13 cellular contexts compared by ENCODE assay signal in the genomic region with DNA sequence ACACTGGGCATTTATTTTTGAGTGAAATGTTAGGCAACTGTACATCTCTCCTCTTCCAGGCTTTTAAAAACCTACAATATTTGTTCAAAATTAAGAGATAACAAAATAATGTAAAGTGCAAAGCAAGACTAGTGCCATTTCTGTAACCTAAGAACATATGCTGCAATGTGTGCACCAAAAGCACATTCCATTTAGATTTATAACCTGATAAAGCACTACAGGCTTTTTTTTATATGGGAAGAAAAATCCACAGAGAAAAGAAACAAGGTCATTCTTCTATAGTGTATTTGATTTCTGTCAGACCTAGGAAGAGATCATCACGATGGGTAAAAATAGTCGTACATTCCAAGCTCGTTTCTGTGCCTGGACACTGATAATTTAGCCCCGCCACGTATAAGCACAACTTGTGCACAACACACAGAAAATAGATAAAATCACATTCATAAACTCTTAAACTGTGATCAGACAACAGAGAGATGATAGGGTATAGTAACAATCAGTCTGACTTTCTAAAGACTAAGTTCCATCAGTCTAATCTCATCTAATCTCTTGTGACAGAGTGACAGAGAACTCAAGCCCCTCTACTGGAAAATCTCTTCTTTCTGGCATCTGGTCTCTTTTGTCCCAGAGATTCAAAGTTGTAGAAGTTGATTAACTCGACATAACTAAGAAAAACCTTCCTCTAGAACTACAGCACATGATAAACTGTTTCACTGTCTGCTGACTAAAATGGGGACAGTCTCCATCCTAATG. TPM values are rescaled to one million over a fixed set of nuclear protein-coding genes. Genes with fewer than 3 reads are reported as not detected.
DNase-seq lines count a peak whose midpoint lies in the region; ATAC-seq, FAIRE-seq and TF ChIP-seq lines count a peak whose summit lies in the region.
"Had no signal": no experiment of that assay in that cellular context is flagged by ENCODE, and none has a peak within 500 bp of the region (broad histone marks: within the 10 kb centered on the region; RNA-seq: fewer than 3 reads in every experiment).

No MANE protein-coding gene starts in this region.

- H3K27ac ChIP-seq in HepG2 (ENCODE audit: extremely low read length, insufficient read depth, low read length), result peak overlapping the region; percentile 61
- no peak overlapping the region for H3K27ac ChIP-seq in right lobe of liver
- peak overlapping the region; percentile 31 for H3K27ac ChIP-seq in vagina

- in situ Hi-C loops in HepG2 (cut with HindIII; ENCODE audit: extremely low pct_ligation_motif_present, low pct_unique_long_range_greater_than_20kb), result no loop called here

- peak overlapping the region; percentile 62 for H3K4me2 ChIP-seq in HepG2 (ENCODE audit: low read depth, low read length)

- TF ChIP-seq CTCF in HepG2 (CRISPR knock-in tag; IDR thresholded peaks at IDR 0.05) (no peak), right lobe of liver (IDR thresholded peaks at IDR 0.05) (no peak), bronchial epithelial cell (IDR thresholded peaks at IDR 0.05; ENCODE audit: insufficient read depth, low read length, severe bottlenecking) (no peak), mucosa of descending colon (IDR thresholded peaks at IDR 0.05) (no peak), vagina (IDR thresholded peaks at IDR 0.05) (no peak)

- H2AFZ ChIP-seq in HepG2 (ENCODE audit: low read length), result no peak overlapping the region

- ATAC-seq in HepG2 (no peak), right lobe of liver (no peak), mucosa of descending colon (peak; percentile 25)

- no peak; a peak in 1 of 4 replicates for TF ChIP-seq EP300 in HepG2 (IDR thresholded peaks at IDR 0.05; ENCODE audit: low read depth in 2 of 2, low read length in 2 of 2)
- TF ChIP-seq EP300 in HepG2 (CRISPR knock-in tag; IDR thresholded peaks at IDR 0.05; ENCODE audit: borderline replicate concordance), result no peak

- H3K9ac ChIP-seq in HepG2 (ENCODE audit: insufficient read depth, low read depth, low read length), result no peak overlapping the region

- no peak for DNase-seq in HepG2 (ENCODE audit: low spot score)
- no peak for DNase-seq in right lobe of liver
- DNase-seq in bronchial epithelial cell (ENCODE audit: low read depth), result peak; percentile 70
- DNase-seq in mucosa of descending colon, result no peak
- no peak for DNase-seq in vagina (ENCODE audit: extremely low spot score in 2 of 2)
- no peak for DNase-seq in glomerular visceral epithelial cell (ENCODE audit: extremely low spot score)
- no peak for DNase-seq in stimulated activated CD4-positive, alpha-beta T cell treated with anti-CD3 and anti-CD28 coated beads, Interleukin-4, amount 100 ng/mL, for 24 hours
- DNase-seq in NCI-H2107 (lab: John Stamatoyannopoulos, UW), result no peak
- DNase-seq: activated CD4-positive, alpha-beta T cell treated with anti-CD3 and anti-CD28 coated beads, Interleukin-2, amount 10 ng/mL, durations not matched to agents 7 days and 5 days; activated naive CD4-positive, alpha-beta T cell; GDM1; SHP77 had no signal

- H4K20me1 ChIP-seq in HepG2 (ENCODE audit: insufficient read depth, low read length), result no peaks in the 10 kb centered on the region

- H3K27me3 ChIP-seq in HepG2 (ENCODE audit: control insufficient read depth in 1 of 2, insufficient read depth in 2 of 2, low read length in 2 of 2) (no peaks in the 10 kb centered on the region), right lobe of liver (no peaks in the 10 kb centered on the region), bronchial epithelial cell (ENCODE audit: control insufficient read depth, insufficient read depth, low read length) (no peaks in the 10 kb centered on the region), vagina (no peaks in the 10 kb centered on the region)

- no peak for TF ChIP-seq RAD21 in HepG2 (CRISPR knock-in tag; IDR thresholded peaks at IDR 0.05)

- CTCF ChIA-PET in HepG2 (lab: Yijun Ruan, JAX; ENCODE audit: low intra/inter-chr PET ratio, low total read pairs), result no interaction called here

- no TSS peak for BruUV-seq in HepG2 (replicated peaks; lab: Mats Ljungman, UMichigan)

- H3K36me3 ChIP-seq in HepG2 (replicated peaks in 1 of 2; ENCODE audit: control insufficient read depth in 1 of 2, insufficient read depth in 2 of 2, low read length in 2 of 2), result peaks cover 10 to 16% of the 10 kb centered on the region in 2 experiments
- peaks cover 0 to 5% (median 0%) of the 10 kb centered on the region in 4 donors for H3K36me3 ChIP-seq in right lobe of liver
- H3K36me3 ChIP-seq in bronchial epithelial cell (ENCODE audit: control insufficient read depth, insufficient read depth, low read length), result peaks cover 7% of the 10 kb centered on the region
- H3K36me3 ChIP-seq in mucosa of descending colon (ENCODE audit: low read depth), result no peaks in the 10 kb centered on the region
- no peaks in the 10 kb centered on the region for H3K36me3 ChIP-seq in vagina

- H3K79me2 ChIP-seq in HepG2 (ENCODE audit: insufficient read depth, low read length), result no peaks in the 10 kb centered on the region

- TF ChIP-seq POLR2A in HepG2 (IDR thresholded peaks at IDR 0.05; ENCODE audit: insufficient read depth in 1 of 2, low read depth in 2 of 2, low read length in 2 of 2) (no peak), right lobe of liver (IDR thresholded peaks at IDR 0.05) (no peak), vagina (IDR thresholded peaks at IDR 0.05) (no peak)

- H3K4me1 ChIP-seq in HepG2 (ENCODE audit: insufficient read depth, low read length), result peaks cover 78% of the 10 kb centered on the region
- H3K4me1 ChIP-seq in right lobe of liver, result no peaks in the 10 kb centered on the region
- H3K4me1 ChIP-seq in mucosa of descending colon (ENCODE audit: low read depth), result peaks cover 46% of the 10 kb centered on the region
- H3K4me1 ChIP-seq in vagina, result peaks cover 26% of the 10 kb centered on the region

- H3K9me3 ChIP-seq in HepG2 (ENCODE audit: low read length) (no peaks in the 10 kb centered on the region), right lobe of liver (no peaks in the 10 kb centered on the region), mucosa of descending colon (no peaks in the 10 kb centered on the region), vagina (no peaks in the 10 kb centered on the region)

- intact Hi-C loops in HepG2 (cut with micrococcal nuclease; ENCODE audit: unreplicated experiment), result no loop called here
- intact Hi-C loops in right lobe of liver (cut with DNase I), result no loop called here
- intact Hi-C loops in mucosa of descending colon (cut with DNase I, micrococcal nuclease), result no loop called here
- intact Hi-C loops in vagina (cut with DNase I), result no loop called here

- FAIRE-seq in HepG2 (lab: Jason Lieb, UNC) (no peak), bronchial epithelial cell (lab: Jason Lieb, UNC) (no peak)

- 73% methylated on average over 6 of the region's 6 CpGs for WGBS in HepG2 (ENCODE audit: low lambda C conversion rate)
- WGBS in right lobe of liver (ENCODE audit: insufficient coverage, low coverage, low lambda C conversion rate, missing lambda C conversion rate), result 60% methylated on average over 6 of the region's 6 CpGs

- peak overlapping the region in 1 of 3 experiments; percentile 25; a peak in 1 of 6 replicates for H3K4me3 ChIP-seq in HepG2 (replicated peaks in 1 of 3; ENCODE audit: insufficient read depth in 1 of 3, low read depth in 2 of 3, low read length in 3 of 3)
- H3K4me3 ChIP-seq in right lobe of liver, result no peak overlapping the region
- no peak overlapping the region for H3K4me3 ChIP-seq in bronchial epithelial cell (ENCODE audit: low read depth, low read length)
- no peak overlapping the region for H3K4me3 ChIP-seq in mucosa of descending colon
- H3K4me3 ChIP-seq in vagina, result no peak overlapping the region

- POLR2A ChIA-PET in HepG2 (lab: Yijun Ruan, JAX), result interaction anchor here (1.0 to 2.1 kb wide), 4 partner anchors 8 to 30 kb away, joined by 3 to 8 read pairs (median 6); no protein-coding TSS in a partner anchor

TF ChIP-seq in HepG2, 621 proteins besides CTCF, POLR2A, EP300 and RAD21 (continues in another document):
- no peak for TF ChIP-seq ELF1 (CRISPR knock-in tag; IDR thresholded peaks at IDR 0.05)
- TF ChIP-seq, protein P1, sequence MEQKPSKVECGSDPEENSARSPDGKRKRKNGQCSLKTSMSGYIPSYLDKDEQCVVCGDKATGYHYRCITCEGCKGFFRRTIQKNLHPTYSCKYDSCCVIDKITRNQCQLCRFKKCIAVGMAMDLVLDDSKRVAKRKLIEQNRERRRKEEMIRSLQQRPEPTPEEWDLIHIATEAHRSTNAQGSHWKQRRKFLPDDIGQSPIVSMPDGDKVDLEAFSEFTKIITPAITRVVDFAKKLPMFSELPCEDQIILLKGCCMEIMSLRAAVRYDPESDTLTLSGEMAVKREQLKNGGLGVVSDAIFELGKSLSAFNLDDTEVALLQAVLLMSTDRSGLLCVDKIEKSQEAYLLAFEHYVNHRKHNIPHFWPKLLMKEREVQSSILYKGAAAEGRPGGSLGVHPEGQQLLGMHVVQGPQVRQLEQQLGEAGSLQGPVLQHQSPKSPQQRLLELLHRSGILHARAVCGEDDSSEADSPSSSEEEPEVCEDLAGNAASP (CRISPR knock-in tag; IDR thresholded peaks at IDR 0.05; ENCODE audit: borderline replicate concordance), result no peak
- TF ChIP-seq MLLT10 (CRISPR knock-in tag; IDR thresholded peaks at IDR 0.05), result no peak

RNA-seq across cellular contexts. Expression of gene LAMB1, which starts 6.7 kb away (rescaled TPM):
- total RNA-seq in HepG2 (2016; rRNA removed; fragmentation: Illumina TruSeq; extraction: Trizol), result 56.4 and 109 TPM in 2 replicates
- total RNA-seq in HepG2 (2016; cell fraction: cytosol; rRNA removed; fragmentation: Illumina TruSeq; extraction: Trizol; ENCODE audit: low read depth), result 12.3 and 15.0 TPM in 2 replicates
- total RNA-seq in HepG2 (2016; cell fraction: insoluble cytoplasmic fraction; rRNA removed; fragmentation: Illumina TruSeq; extraction: Trizol), result 48.3 and 110 TPM in 2 replicates
- total RNA-seq in HepG2 (2016; cell fraction: membrane; rRNA removed; fragmentation: Illumina TruSeq; extraction: Trizol), result 19.7 and 21.8 TPM in 2 replicates
- 137 and 161 TPM in 2 replicates for total RNA-seq in HepG2 (2016; cell fraction: nucleus; rRNA removed; fragmentation: Illumina TruSeq; extraction: Trizol)
- 124 and 127 TPM in 2 replicates for polyA plus RNA-seq in HepG2 (2011; rRNA removed)
- 101 and 116 TPM in 2 replicates for polyA plus RNA-seq in HepG2 (2011; cell fraction: cytosol; rRNA removed)
- polyA plus RNA-seq in HepG2 (2011; cell fraction: nucleus; rRNA removed), result 265 and 290 TPM in 2 replicates
- 106 and 132 TPM in 2 replicates for polyA plus RNA-seq in HepG2 (2012)
- 5.0 and 5.8 TPM in 2 replicates for polyA plus RNA-seq in HepG2 (2016; cell fraction: cytosol; fragmentation: Illumina TruSeq; extraction: Trizol; ENCODE audit: low read depth)
- 59.1 and 60.9 TPM in 2 replicates for polyA plus RNA-seq in HepG2 (2016; cell fraction: insoluble cytoplasmic fraction; fragmentation: Illumina TruSeq; extraction: Trizol; ENCODE audit: low read depth)
- polyA plus RNA-seq in HepG2 (2016; cell fraction: membrane; fragmentation: Illumina TruSeq; extraction: Trizol; ENCODE audit: low read depth), result 8.8 and 14.3 TPM in 2 replicates
- 286 and 312 TPM in 2 replicates for polyA plus RNA-seq in HepG2 (2016; cell fraction: nucleus; fragmentation: Illumina TruSeq; extraction: Trizol; ENCODE audit: insufficient read depth, low read depth)
- polyA minus RNA-seq in HepG2 (2011; rRNA and poly(A)+ RNA removed; ENCODE audit: low replicate concordance), result 105 and 627 TPM in 2 replicates
- 120 and 164 TPM in 2 replicates for polyA minus RNA-seq in HepG2 (2011; cell fraction: cytosol; rRNA and poly(A)+ RNA removed)
- polyA minus RNA-seq in HepG2 (2011; cell fraction: nucleus; rRNA and poly(A)+ RNA removed), result 204 and 208 TPM in 2 replicates
- 10 to 100 TPM; 14.9 to 61.0 (median 28.9) TPM for total RNA-seq in right lobe of liver
- total RNA-seq in bronchial epithelial cell, result 70.0 and 75.8 TPM in 2 replicates
- 100 to 1,000 TPM in 2 of 3 donors, 10 to 100 TPM in 1; 82.0 to 165 (median 148) TPM for total RNA-seq in mucosa of descending colon
- total RNA-seq in vagina, result 152 TPM
- total RNA-seq: activated CD4-positive, alpha-beta T cell treated with anti-CD3 and anti-CD28 coated beads, Interleukin-2, amount 10 ng/mL, durations not matched to agents 7 days and 5 days had no signal
- polyA plus RNA-seq: IgD-negative memory B cell had no signal

Comparison
In these comparisons a context has a peak if more than half of its experiments do, and no peak if none do; other contexts are left out.
1. H3K27ac ChIP-seq: peak in HepG2 (single experiment) and vagina (single experiment); none in right lobe of liver (0 of 3).